13 cellular contexts compared by ENCODE assay signal in the genomic region with DNA sequence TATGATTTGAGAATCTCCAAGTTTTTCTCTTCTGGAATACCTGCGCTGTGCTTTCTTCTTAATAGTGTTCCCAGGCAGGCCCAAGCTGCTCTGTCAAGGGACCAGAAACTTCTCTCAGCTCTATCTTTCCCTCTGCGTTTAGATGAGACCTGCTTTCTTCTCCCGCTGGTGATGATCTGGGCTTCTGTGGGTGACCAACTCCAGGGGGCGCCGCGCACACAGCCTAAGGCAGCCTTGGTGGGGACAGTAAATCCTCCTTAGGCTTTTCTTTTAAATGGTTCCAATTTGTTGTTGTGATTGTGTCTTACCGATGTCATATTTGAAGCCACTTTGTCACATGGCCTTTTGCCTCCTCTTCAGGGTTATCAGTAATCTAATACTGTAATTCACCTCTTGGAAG.
DNase-seq lines count a peak whose midpoint lies in the region; ATAC-seq and TF ChIP-seq lines count a peak whose summit lies in the region.
"Had no signal": no experiment of that assay in that cellular context is flagged by ENCODE, and none has a peak within 500 bp of the region (broad histone marks: within the 10 kb centered on the region; RNA-seq: fewer than 3 reads in every experiment).

No MANE protein-coding gene starts in this region.

- H3K27ac Mint-ChIP-seq in H9, result no peak overlapping the region
- H3K27ac Mint-ChIP-seq in activated naive CD8-positive, alpha-beta T cell treated with anti-CD3 and anti-CD28 coated beads for 36 hours, result no peak overlapping the region
- H3K27ac Mint-ChIP-seq: naive B cell had no signal

- no peak overlapping the region for H3K4me3 Mint-ChIP-seq in H9
- no peak overlapping the region for H3K4me3 Mint-ChIP-seq in activated naive CD8-positive, alpha-beta T cell treated with anti-CD3 and anti-CD28 coated beads for 36 hours
- H3K4me3 Mint-ChIP-seq: central memory CD8-positive, alpha-beta T cell; naive B cell had no signal

- no peak overlapping the region for H3K4me3 ChIP-seq in mesendoderm (ENCODE audit: low read length)
- no peak overlapping the region for H3K4me3 ChIP-seq in transverse colon
- H3K4me3 ChIP-seq: BLaER1, HAP-1 had no signal

- TF ChIP-seq CTCF in H9 (conservative IDR thresholded peaks at IDR 0.05) (peak; percentile 66), transverse colon (IDR thresholded peaks at IDR 0.05) (no peak)

- no peaks in the 10 kb centered on the region for H3K27me3 ChIP-seq in H9 (ENCODE audit: insufficient read depth, low read length)
- H3K27me3 ChIP-seq in mesendoderm (ENCODE audit: insufficient read depth, low read length, poor library complexity), result no peaks in the 10 kb centered on the region
- H3K27me3 ChIP-seq in transverse colon, result peaks cover 15% of the 10 kb centered on the region

- no peak overlapping the region for H2AK5ac ChIP-seq in H9 (ENCODE audit: insufficient read length, low read length)
- no peak overlapping the region for H2AK5ac ChIP-seq in mesendoderm (ENCODE audit: low read length)

- intact Hi-C loops in transverse colon (cut with DNase I; ENCODE audit: low total_unique reads), result loop anchor here (5.0 kb wide), 1 partner anchor 834 kb away; no protein-coding TSS in a partner anchor

- H3K14ac ChIP-seq in H9 (ENCODE audit: insufficient read depth, low read length), result no peak overlapping the region

- H3K4me2 ChIP-seq in H9 (ENCODE audit: insufficient read depth, insufficient read length, low read length) (no peak overlapping the region), mesendoderm (ENCODE audit: low read length) (no peak overlapping the region)
- H3K4me2 ChIP-seq: BLaER1 had no signal

- H3K27ac ChIP-seq in H9 (ENCODE audit: insufficient read length, low read depth, low read length) (no peak overlapping the region), mesendoderm (ENCODE audit: low read depth, low read length) (no peak overlapping the region), transverse colon (no peak overlapping the region)
- H3K27ac ChIP-seq: BLaER1 had no signal

- H3K79me1 ChIP-seq in H9 (ENCODE audit: insufficient read depth, low read depth, low read length, poor library complexity, severe bottlenecking) (no peaks in the 10 kb centered on the region), mesendoderm (ENCODE audit: low read length) (no peaks in the 10 kb centered on the region)

- no peak overlapping the region for H3T11ph ChIP-seq in H9 (ENCODE audit: low read length)

- WGBS in H9 (ENCODE audit: extremely low coverage, insufficient read length, low lambda C conversion rate), result no CpG with 5 or more reads among the region's 7 CpGs
- WGBS in mesendoderm (ENCODE audit: extremely low coverage, insufficient coverage, low lambda C conversion rate), result no CpG with 5 or more reads among the region's 7 CpGs
- 82 to 92% methylated on average over 2 to 7 of the region's 7 CpGs for WGBS in transverse colon (ENCODE audit: low coverage in 1 of 2), 2 donors

- in situ Hi-C loops in transverse colon (cut with MboI; ENCODE audit: low pct_ligation_motif_present in 1 of 4, low pct_unique_long_range_greater_than_20kb in 1 of 4, low sequenced_read_pairs in 3 of 4), result no loop called here

- peaks cover 6% of the 10 kb centered on the region for H3K23me2 ChIP-seq in H9 (ENCODE audit: insufficient read length, low read depth, low read length, poor library complexity, severe bottlenecking)

- H3K4me1 Mint-ChIP-seq in H9, result peaks cover 20 to 21% of the 10 kb centered on the region in 2 experiments
- H3K4me1 Mint-ChIP-seq in activated naive CD8-positive, alpha-beta T cell treated with anti-CD3 and anti-CD28 coated beads for 36 hours, result peaks cover 12% of the 10 kb centered on the region

- H2BK15ac ChIP-seq in H9 (ENCODE audit: low read depth, low read length) (no peak overlapping the region), mesendoderm (replicated peaks; ENCODE audit: low read depth) (no peak overlapping the region)

- H2BK12ac ChIP-seq in H9 (ENCODE audit: insufficient read length, low read depth, low read length), result no peak overlapping the region

- no peak overlapping the region for H2BK20ac ChIP-seq in H9 (ENCODE audit: low read depth, low read length, poor library complexity, severe bottlenecking)

- no peak overlapping the region for H3K18ac ChIP-seq in H9 (ENCODE audit: insufficient read length, low read depth, low read length)
- no peak overlapping the region for H3K18ac ChIP-seq in mesendoderm (ENCODE audit: low read length)

- H3K4ac ChIP-seq in H9 (ENCODE audit: low read depth, low read length), result no peak overlapping the region
- peak overlapping the region; percentile 12 for H3K4ac ChIP-seq in mesendoderm (ENCODE audit: low read depth, low read length)

- TF ChIP-seq POLR2A in transverse colon (IDR thresholded peaks at IDR 0.05), result no peak

- H3K79me2 ChIP-seq in H9 (ENCODE audit: insufficient read depth, low read length) (no peaks in the 10 kb centered on the region), mesendoderm (ENCODE audit: control insufficient read depth, insufficient read depth, low read length) (no peaks in the 10 kb centered on the region)

- TF ChIP-seq EP300 in transverse colon (IDR thresholded peaks at IDR 0.05; ENCODE audit: low read depth), result no peak

- H2BK120ac ChIP-seq in H9 (ENCODE audit: low read depth, low read length, poor library complexity, severe bottlenecking) (no peak overlapping the region), mesendoderm (ENCODE audit: low read depth, low read length) (no peak overlapping the region)

- H3K9me3 ChIP-seq in H9 (ENCODE audit: control insufficient read depth, low read depth, low read length) (no peaks in the 10 kb centered on the region), transverse colon (no peaks in the 10 kb centered on the region)
- H3K9me3 ChIP-seq: BLaER1, HAP-1 had no signal

- H4K5ac ChIP-seq in H9 (ENCODE audit: insufficient read length, low read depth, low read length) (no peak overlapping the region), mesendoderm (ENCODE audit: low read length) (no peak overlapping the region)

- H4K91ac ChIP-seq in H9 (ENCODE audit: insufficient read length, low read depth, low read length), result no peak overlapping the region

- H3K9ac ChIP-seq in H9 (ENCODE audit: extremely low read depth, insufficient read length, low read length) (no peak overlapping the region), mesendoderm (ENCODE audit: low read length) (no peak overlapping the region)
- H3K9ac ChIP-seq: BLaER1 had no signal

- no peak overlapping the region for H2AFZ ChIP-seq in H9 (ENCODE audit: low read length)

- no peaks in the 10 kb centered on the region for H3K4me1 ChIP-seq in H9 (ENCODE audit: insufficient read depth, low read length)
- peaks cover 6% of the 10 kb centered on the region for H3K4me1 ChIP-seq in mesendoderm (ENCODE audit: control insufficient read depth, low read depth, low read length)
- peaks cover 0 to 10% (median 5%) of the 10 kb centered on the region in 4 donors for H3K4me1 ChIP-seq in transverse colon
- H3K4me1 ChIP-seq: BLaER1, HAP-1 had no signal

- ATAC-seq in GM19035 (IDR thresholded peaks at IDR 0.05; ENCODE audit: unreplicated experiment), result no peak

- H4K8ac ChIP-seq in H9 (replicated peaks; ENCODE audit: insufficient read length, low read depth, low read length), result no peak overlapping the region
- no peak overlapping the region for H4K8ac ChIP-seq in mesendoderm (ENCODE audit: low read depth, low read length)

- no peaks in the 10 kb centered on the region for H3K9me3 Mint-ChIP-seq in H9
- no peaks in the 10 kb centered on the region for H3K9me3 Mint-ChIP-seq in activated naive CD8-positive, alpha-beta T cell treated with anti-CD3 and anti-CD28 coated beads for 36 hours
- H3K9me3 Mint-ChIP-seq: central memory CD8-positive, alpha-beta T cell; naive B cell had no signal

- H3K27me3 Mint-ChIP-seq in H9 (ENCODE audit: low read depth), result peaks cover 27% of the 10 kb centered on the region
- peaks cover 31% of the 10 kb centered on the region for H3K27me3 Mint-ChIP-seq in activated naive CD8-positive, alpha-beta T cell treated with anti-CD3 and anti-CD28 coated beads for 36 hours

- peak; percentile 51 for DNase-seq in activated CD4-positive, alpha-beta T cell treated with anti-CD3 and anti-CD28 coated beads for 48 hours
- DNase-seq in activated CD4-positive, alpha-beta T cell treated with anti-CD3 and anti-CD28 coated beads, Interleukin-2, amount 50 U/mL, for 4 hours, result no peak
- DNase-seq in H9 (peak; percentile 58), mesendoderm (peak; percentile 71), NOMO-1 (lab: John Stamatoyannopoulos, UW; ENCODE audit: unreplicated experiment in 2 of 2) (no peak), transverse colon (no peak)
- peak; percentile 8 for DNase-seq in activated naive CD8-positive, alpha-beta T cell treated with anti-CD3 and anti-CD28 coated beads for 36 hours
- DNase-seq: naive B cell, NCI-H2081 treated with DMSO at 0.1 percent for 48 hours had no signal

- H3K36me3 ChIP-seq in mesendoderm (ENCODE audit: control insufficient read depth, insufficient read depth, low read length), result no peaks in the 10 kb centered on the region
- no peaks in the 10 kb centered on the region for H3K36me3 ChIP-seq in transverse colon
- H3K36me3 ChIP-seq: BLaER1, HAP-1 had no signal

- H3K23ac ChIP-seq in H9 (ENCODE audit: insufficient read length, low read depth, low read length) (no peak overlapping the region), mesendoderm (ENCODE audit: low read length) (no peak overlapping the region)

- H2BK5ac ChIP-seq in H9 (ENCODE audit: insufficient read length, low read length) (no peak overlapping the region), mesendoderm (ENCODE audit: low read length) (no peak overlapping the region)

- no peaks in the 10 kb centered on the region for H4K20me1 ChIP-seq in H9 (ENCODE audit: control insufficient read depth, insufficient read depth, insufficient read length)
- H4K20me1 ChIP-seq: BLaER1 had no signal

- no peak overlapping the region for H3K56ac ChIP-seq in H9 (ENCODE audit: insufficient read length, low read depth, low read length)
- H3K56ac ChIP-seq in mesendoderm (ENCODE audit: low read length), result no peak overlapping the region

- no peaks in the 10 kb centered on the region for H3K36me3 Mint-ChIP-seq in H9 (ENCODE audit: insufficient read depth in 1 of 3, low read depth in 3 of 3)
- H3K36me3 Mint-ChIP-seq in activated naive CD8-positive, alpha-beta T cell treated with anti-CD3 and anti-CD28 coated beads for 36 hours, result no peaks in the 10 kb centered on the region

Comparison
In these comparisons a context has a peak if more than half of its experiments do, and no peak if none do; other contexts are left out.
1. DNase-seq: peak in activated CD4-positive, alpha-beta T cell treated with anti-CD3 and anti-CD28 coated beads for 48 hours (single experiment), H9 (single experiment), activated naive CD8-positive, alpha-beta T cell treated with anti-CD3 and anti-CD28 coated beads for 36 hours (single experiment) and mesendoderm (single experiment); none in activated CD4-positive, alpha-beta T cell treated with anti-CD3 and anti-CD28 coated beads, Interleukin-2, amount 50 U/mL, for 4 hours (0 of 2), NOMO-1 (0 of 2) and transverse colon (single experiment).